Comparison of ENCODE assay signal across 9 cellular contexts in the genomic region with DNA sequence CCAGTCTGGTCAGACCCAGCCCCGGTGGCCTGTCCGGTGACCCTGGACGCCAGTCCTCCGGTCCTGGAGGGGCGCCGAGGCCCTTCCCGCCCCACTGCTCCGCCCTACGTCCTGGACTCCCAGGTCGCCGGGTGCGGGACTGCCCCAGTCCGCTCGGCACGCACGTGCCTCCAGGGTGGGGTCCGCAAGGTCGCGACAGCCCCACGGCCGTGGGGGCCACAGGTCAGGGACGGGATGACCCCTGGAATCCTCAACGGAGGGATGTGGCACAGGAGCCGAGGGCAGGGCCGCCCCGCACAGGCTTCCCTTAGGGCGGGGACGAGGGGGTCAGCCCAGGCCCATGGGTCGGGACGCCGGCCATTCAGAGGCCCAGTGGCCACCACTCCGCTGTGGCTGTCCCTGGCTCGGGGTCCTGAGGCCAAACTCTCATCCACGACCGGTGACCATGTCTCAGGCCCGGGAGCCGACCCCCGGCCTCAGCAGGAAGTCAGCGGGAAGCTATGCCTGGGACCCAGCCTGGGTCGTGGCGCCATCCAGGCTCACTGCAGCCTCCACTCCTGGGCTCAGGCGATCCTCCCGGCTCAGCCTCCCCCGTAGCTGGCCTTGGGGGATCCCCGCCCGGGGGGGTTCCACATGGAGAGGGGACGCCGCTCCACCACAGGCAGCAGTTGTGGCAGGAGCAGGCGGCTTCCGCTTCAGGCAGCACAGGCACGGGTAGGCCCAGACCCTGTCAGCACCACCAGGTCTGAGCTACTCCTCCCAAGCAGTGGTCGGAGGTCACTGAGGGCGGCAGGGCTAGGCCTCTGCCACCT. TPM values are rescaled to one million over a fixed set of nuclear protein-coding genes. Genes with fewer than 3 reads are reported as not detected.
A peak's percentile ranks its signal among the peaks of the same experiment; 100 is the strongest.
DNase-seq lines count a peak whose midpoint lies in the region; ATAC-seq and TF ChIP-seq lines count a peak whose summit lies in the region.
"Had no signal": no experiment of that assay in that cellular context is flagged by ENCODE, and none has a peak within 500 bp of the region (broad histone marks: within the 10 kb centered on the region; RNA-seq: fewer than 3 reads in every experiment).

No MANE protein-coding gene starts in this region.

- H3K36me3 ChIP-seq in NT2/D1 (ENCODE audit: insufficient read depth, insufficient read length, low read length) = peaks cover 62% of the 10 kb centered on the region
- H3K36me3 ChIP-seq in ectodermal cell (ENCODE audit: control insufficient read depth, insufficient read depth, low read length) = peaks cover 8% of the 10 kb centered on the region
- H3K36me3 ChIP-seq in lower lobe of right lung = peaks cover 39% of the 10 kb centered on the region
- H3K36me3 ChIP-seq in suprapubic skin = peaks cover 23% of the 10 kb centered on the region

- no peak overlapping the region for H3K4me3 Mint-ChIP-seq in MCF 10A (ENCODE audit: unreplicated experiment)

- H3K27ac Mint-ChIP-seq in MCF 10A (ENCODE audit: low read depth, unreplicated experiment) = no peak overlapping the region

- ATAC-seq in lower lobe of right lung (peak; percentile 23 to 38), HG02852 (IDR thresholded peaks at IDR 0.05; ENCODE audit: unreplicated experiment) (no peak), GM19351 (IDR thresholded peaks at IDR 0.05; ENCODE audit: unreplicated experiment) (no peak)

- peak overlapping the region; percentile 74 for H3K9ac ChIP-seq in NT2/D1 (ENCODE audit: insufficient read length, low read depth)

- peaks cover 35% of the 10 kb centered on the region for H3K36me3 Mint-ChIP-seq in MCF 10A (ENCODE audit: insufficient read depth, unreplicated experiment)

- H3K27me3 ChIP-seq in NT2/D1 (ENCODE audit: insufficient read depth, insufficient read length) (no peaks in the 10 kb centered on the region), ectodermal cell (ENCODE audit: control insufficient read depth, insufficient read depth, low read length, poor library complexity, severe bottlenecking) (no peaks in the 10 kb centered on the region), lower lobe of right lung (ENCODE audit: low read depth) (no peaks in the 10 kb centered on the region), suprapubic skin (no peaks in the 10 kb centered on the region)

- no peaks in the 10 kb centered on the region for H3K4me1 Mint-ChIP-seq in MCF 10A (ENCODE audit: insufficient read depth, unreplicated experiment)

- POLR2A ChIA-PET in MCF 10A (lab: Yijun Ruan, JAX) = interaction anchor here (1.2 kb wide), 1 partner anchor 11 kb away, joined by 3 read pairs; no protein-coding TSS in a partner anchor

- 57 to 58% methylated on average over 53 of the region's 53 CpGs for WGBS in ectodermal cell, 2 experiments
- WGBS in suprapubic skin = 93% methylated on average over 3 of the region's 53 CpGs

- intact Hi-C loops in lower lobe of right lung (cut with DNase I) (no loop called here), MCF 10A (cut with micrococcal nuclease) (no loop called here)

- TF ChIP-seq EP300 in suprapubic skin (IDR thresholded peaks at IDR 0.05) = no peak

- TF ChIP-seq CTCF in lower lobe of right lung (IDR thresholded peaks at IDR 0.05) (no peak), suprapubic skin (IDR thresholded peaks at IDR 0.05) (no peak), MCF 10A (IDR thresholded peaks at IDR 0.05; ENCODE audit: unreplicated experiment) (no peak)

- H3K27ac ChIP-seq in ectodermal cell (ENCODE audit: insufficient read depth, low read depth, low read length, poor library complexity, severe bottlenecking) = no peak overlapping the region
- peak overlapping the region; percentile 56 for H3K27ac ChIP-seq in lower lobe of right lung
- H3K27ac ChIP-seq in suprapubic skin = peak overlapping the region; percentile 44

- BruUV-seq in MCF 10A (replicated peaks; lab: Mats Ljungman, UMichigan) = no TSS peak

- H3K9me3 Mint-ChIP-seq in MCF 10A (ENCODE audit: unreplicated experiment) = no peaks in the 10 kb centered on the region

- H3K4me1 ChIP-seq in NT2/D1 (ENCODE audit: insufficient read depth, insufficient read length) (peaks cover 11% of the 10 kb centered on the region), ectodermal cell (ENCODE audit: control insufficient read depth, insufficient read depth, low read length) (peaks cover 7% of the 10 kb centered on the region), lower lobe of right lung (peaks cover 21% of the 10 kb centered on the region), suprapubic skin (peaks cover 29% of the 10 kb centered on the region)

- H3K4me3 ChIP-seq in NT2/D1 (ENCODE audit: insufficient read length, low read depth) = peak overlapping the region; percentile 30
- H3K4me3 ChIP-seq in ectodermal cell (ENCODE audit: insufficient read depth, low read depth, low read length) = peak overlapping the region; percentile 52
- H3K4me3 ChIP-seq in lower lobe of right lung = peak overlapping the region; percentile 55
- H3K4me3 ChIP-seq in suprapubic skin = peak overlapping the region; percentile 66

- H3K27me3 Mint-ChIP-seq in MCF 10A (ENCODE audit: insufficient read depth, unreplicated experiment) = no peaks in the 10 kb centered on the region

- H3K9me3 ChIP-seq in NT2/D1 (ENCODE audit: insufficient read depth, low read length) = no peaks in the 10 kb centered on the region
- H3K9me3 ChIP-seq in ectodermal cell (ENCODE audit: control insufficient read depth, low read length) = no peaks in the 10 kb centered on the region
- H3K9me3 ChIP-seq in lower lobe of right lung = no peaks in the 10 kb centered on the region
- H3K9me3 ChIP-seq in suprapubic skin = no peaks in the 10 kb centered on the region

- CTCF ChIA-PET in MCF 10A (lab: Yijun Ruan, JAX) = no interaction called here

- no peak for TF ChIP-seq POLR2A in suprapubic skin (IDR thresholded peaks at IDR 0.05)

- no peak for DNase-seq in NT2/D1 (ENCODE audit: low read depth, low spot score)
- no peak for DNase-seq in lower lobe of right lung
- DNase-seq in suprapubic skin (ENCODE audit: low spot score in 2 of 2) = no peak
- no peak for DNase-seq in MCF 10A (ENCODE audit: unreplicated experiment)
- no peak for DNase-seq in DMS153 treated with DMSO at 0.1 percent for 48 hours (lab: John Stamatoyannopoulos, UW; ENCODE audit: unreplicated experiment)
- DNase-seq: NCI-H187 treated with DMSO at 0.1 percent for 48 hours had no signal

RNA-seq across cellular contexts. Expression of a gene that starts 0.6 kb away (rescaled TPM):
- 11.1 TPM for polyA plus RNA-seq in ectodermal cell (2013, experiment 1 of 4)
- polyA plus RNA-seq in ectodermal cell (2013, experiment 2 of 4) = 11.7 TPM
- polyA plus RNA-seq in ectodermal cell (2013, experiment 3 of 4) = 9.7 TPM
- polyA plus RNA-seq in ectodermal cell (2013, experiment 4 of 4) = 13.0 TPM
- 3.9 TPM for total RNA-seq in lower lobe of right lung
- total RNA-seq in suprapubic skin = 1 to 10 TPM in 3 of 4 donors, not detected in 1; 1.0 to 1.7 (median 1.1) TPM
- total RNA-seq in MCF 10A (2022) = 3.6 and 5.5 TPM in 2 replicates

RNA-seq across cellular contexts. Expression of a gene that starts 29.1 kb away (rescaled TPM):
- 43.1 TPM for polyA plus RNA-seq in ectodermal cell (2013, experiment 1 of 4)
- 44.7 TPM for polyA plus RNA-seq in ectodermal cell (2013, experiment 2 of 4)
- 27.0 TPM for polyA plus RNA-seq in ectodermal cell (2013, experiment 3 of 4)
- polyA plus RNA-seq in ectodermal cell (2013, experiment 4 of 4) = 29.8 TPM
- 14.1 TPM for total RNA-seq in lower lobe of right lung
- total RNA-seq in suprapubic skin = 10 to 100 TPM; 15.0 to 23.2 (median 19.7) TPM
- 43.1 and 63.2 TPM in 2 replicates for total RNA-seq in MCF 10A (2022)

RNA-seq across cellular contexts. Expression of a gene that starts 33.6 kb away (rescaled TPM):
- polyA plus RNA-seq in ectodermal cell (2013, experiment 1 of 4) = 161 TPM
- 152 TPM for polyA plus RNA-seq in ectodermal cell (2013, experiment 2 of 4)
- polyA plus RNA-seq in ectodermal cell (2013, experiment 3 of 4) = 140 TPM
- polyA plus RNA-seq in ectodermal cell (2013, experiment 4 of 4) = 158 TPM
- total RNA-seq in lower lobe of right lung (123 TPM), suprapubic skin (100 to 1,000 TPM; 102 to 115 (median 109) TPM), MCF 10A (2022) (97.4 and 104 TPM in 2 replicates)

RNA-seq across cellular contexts. Expression of a gene that starts 58.9 kb away (rescaled TPM):
- polyA plus RNA-seq in ectodermal cell (2013, experiment 1 of 4) = 9.6 TPM
- polyA plus RNA-seq in ectodermal cell (2013, experiment 2 of 4) = 8.0 TPM
- 7.6 TPM for polyA plus RNA-seq in ectodermal cell (2013, experiment 3 of 4)
- polyA plus RNA-seq in ectodermal cell (2013, experiment 4 of 4) = 7.1 TPM
- total RNA-seq in lower lobe of right lung (7.7 TPM), suprapubic skin (10 to 100 TPM in 3 of 4 donors, 1 to 10 TPM in 1; 9.0 to 26.2 (median 24.5) TPM), MCF 10A (2022) (4.3 and 5.1 TPM in 2 replicates)

Comparison
In these comparisons a context has a peak if more than half of its experiments do, and no peak if none do; other contexts are left out.
1. ATAC-seq: peak in lower lobe of right lung (2 of 2); none in HG02852 (single experiment) and GM19351 (single experiment).
2. Peak in every context shown above with its lines, with median percentiles within 50 percentile points of each other: H3K4me3 ChIP-seq.